13 cellular contexts compared by ENCODE assay signal in genomic region chr5:150502106-150502505, GRCh38. TPM values are rescaled to one million over a fixed set of nuclear protein-coding genes. Genes with fewer than 3 reads are reported as not detected.
DNase-seq lines count a peak whose midpoint lies in the region; FAIRE-seq and TF ChIP-seq lines count a peak whose summit lies in the region.
"Had no signal": no experiment of that assay in that cellular context is flagged by ENCODE, and none has a peak within 500 bp of the region (broad histone marks: within the 10 kb centered on the region; RNA-seq: fewer than 3 reads in every experiment).

No MANE protein-coding gene starts in this region.

- peak; percentile 38 for FAIRE-seq in HTR-8/SVneo (lab: Jason Lieb, UNC)
- FAIRE-seq in keratinocyte (lab: Jason Lieb, UNC), result peak; percentile 17

- no peak for TF ChIP-seq POLR2A in adrenal gland (IDR thresholded peaks at IDR 0.05)

- intact Hi-C loops in MCF 10A (cut with micrococcal nuclease) (no loop called here), adrenal gland (cut with DNase I) (no loop called here)

- peaks cover 2% of the 10 kb centered on the region for H4K20me1 ChIP-seq in keratinocyte (ENCODE audit: control insufficient read depth, extremely low read depth, insufficient read depth, low read length)

- no peaks in the 10 kb centered on the region for H3K27me3 Mint-ChIP-seq in MCF 10A (ENCODE audit: insufficient read depth, unreplicated experiment)
- H3K27me3 Mint-ChIP-seq: activated CD4-positive, alpha-beta memory T cell treated with anti-CD3 and anti-CD28 coated beads, Interleukin-2, amount 10 ng/mL, durations not matched to agents 7 days and 5 days; T-cell had no signal

- no TSS peak for BruUV-seq in MCF 10A (replicated peaks; lab: Mats Ljungman, UMichigan)

- DNase-seq in HTR-8/SVneo (ENCODE audit: insufficient read length, low spot score), result no peak
- no peak for DNase-seq in MCF 10A (ENCODE audit: unreplicated experiment)
- DNase-seq in keratinocyte (ENCODE audit: low read depth, low spot score), result no peak
- no peak for DNase-seq in NCI-H128 (lab: John Stamatoyannopoulos, UW; ENCODE audit: unreplicated experiment)
- no peak for DNase-seq in stimulated activated naive CD4-positive, alpha-beta T cell (lab: John Stamatoyannopoulos, UW)
- no peak for DNase-seq in superior temporal gyrus (ENCODE audit: extremely low spot score)
- DNase-seq in adrenal gland, result no peak
- DNase-seq: activated CD4-positive, alpha-beta memory T cell treated with anti-CD3 and anti-CD28 coated beads, Interleukin-2, amount 10 ng/mL, durations not matched to agents 7 days and 5 days; activated naive CD4-positive, alpha-beta T cell treated with anti-CD3 and anti-CD28 coated beads for 36 hours; NCI-H187; T-cell had no signal

- peaks cover 69% of the 10 kb centered on the region for H3K4me1 Mint-ChIP-seq in MCF 10A (ENCODE audit: insufficient read depth, unreplicated experiment)
- H3K4me1 Mint-ChIP-seq: activated CD4-positive, alpha-beta memory T cell treated with anti-CD3 and anti-CD28 coated beads, Interleukin-2, amount 10 ng/mL, durations not matched to agents 7 days and 5 days; T-cell had no signal

- no peak for TF ChIP-seq CTCF in MCF 10A (IDR thresholded peaks at IDR 0.05; ENCODE audit: unreplicated experiment)
- no peak for TF ChIP-seq CTCF in keratinocyte (optimal IDR thresholded peaks at IDR 0.05 in 1 of 3, IDR thresholded peaks at IDR 0.05 in 1 of 3, conservative IDR thresholded peaks at IDR 0.05 in 1 of 3; ENCODE audit: extremely low read depth in 1 of 3, insufficient read depth in 2 of 3, low read length in 3 of 3)
- no peak for TF ChIP-seq CTCF in adrenal gland (IDR thresholded peaks at IDR 0.05)

- no peaks in the 10 kb centered on the region for H3K27me3 ChIP-seq in keratinocyte (ENCODE audit: control insufficient read depth, extremely low read depth, insufficient read depth, low read length)
- H3K27me3 ChIP-seq in subcutaneous abdominal adipose tissue (ENCODE audit: control insufficient read depth in 5 of 5, insufficient read depth in 4 of 5, low read length in 5 of 5), result no peaks in the 10 kb centered on the region
- no peaks in the 10 kb centered on the region for H3K27me3 ChIP-seq in adrenal gland
- H3K27me3 ChIP-seq: hepatocyte had no signal

- H3K36me3 ChIP-seq in keratinocyte (ENCODE audit: control insufficient read depth in 2 of 2, extremely low read depth in 1 of 2, insufficient read depth in 2 of 2, low read length in 2 of 2), result peaks cover 1 to 4% of the 10 kb centered on the region in 2 experiments
- peaks cover 0 to 5% (median 0%) of the 10 kb centered on the region in 5 donors for H3K36me3 ChIP-seq in subcutaneous abdominal adipose tissue (ENCODE audit: control insufficient read depth in 5 of 5, insufficient read depth in 5 of 5, low read length in 5 of 5)
- H3K36me3 ChIP-seq in adrenal gland (replicated peaks in 1 of 2), result no peaks in the 10 kb centered on the region

- POLR2A ChIA-PET in MCF 10A (lab: Yijun Ruan, JAX), result interaction anchor here (0.6 to 2.2 kb wide), 2 partner anchors 10 to 30 kb away, joined by 3 to 9 read pairs; no protein-coding TSS in a partner anchor

- no peak overlapping the region for H3K27ac ChIP-seq in keratinocyte (ENCODE audit: control insufficient read depth, insufficient read depth, low read length)
- peak overlapping the region; percentile 91 for H3K27ac ChIP-seq in subcutaneous abdominal adipose tissue (ENCODE audit: low read depth, low read length)
- peak overlapping the region in 2 of 5 donors; percentile 79 to 85 for H3K27ac ChIP-seq in adrenal gland
- H3K27ac ChIP-seq: hepatocyte had no signal

- H3K9me1 ChIP-seq in keratinocyte (ENCODE audit: control insufficient read depth, extremely low read depth, insufficient read depth, low read length), result peaks cover 20% of the 10 kb centered on the region

- no peak overlapping the region for H2AFZ ChIP-seq in keratinocyte (ENCODE audit: control insufficient read depth, low read length)
- H2AFZ ChIP-seq: hepatocyte had no signal

- peaks cover 29% of the 10 kb centered on the region for H3K36me3 Mint-ChIP-seq in MCF 10A (ENCODE audit: insufficient read depth, unreplicated experiment)
- H3K36me3 Mint-ChIP-seq: T-cell had no signal

- H3K9me3 ChIP-seq in keratinocyte (ENCODE audit: control insufficient read depth, low read depth, low read length) (no peaks in the 10 kb centered on the region), subcutaneous abdominal adipose tissue (ENCODE audit: control insufficient read depth in 5 of 5, low read length in 5 of 5) (no peaks in the 10 kb centered on the region), adrenal gland (replicated peaks in 1 of 3) (no peaks in the 10 kb centered on the region)

- CTCF ChIA-PET in MCF 10A (lab: Yijun Ruan, JAX), result interaction anchor here (0.6 to 1.9 kb wide), 10 partner anchors 9 to 52 kb away, joined by 3 to 6 read pairs (median 4); no protein-coding TSS in a partner anchor

- peak overlapping the region; percentile 53 for H3K27ac Mint-ChIP-seq in MCF 10A (ENCODE audit: low read depth, unreplicated experiment)
- H3K27ac Mint-ChIP-seq: activated CD4-positive, alpha-beta memory T cell treated with anti-CD3 and anti-CD28 coated beads, Interleukin-2, amount 10 ng/mL, durations not matched to agents 7 days and 5 days; activated naive CD4-positive, alpha-beta T cell treated with anti-CD3 and anti-CD28 coated beads for 36 hours; T-cell had no signal

- peaks cover 74% of the 10 kb centered on the region for H3K4me1 ChIP-seq in keratinocyte (ENCODE audit: control insufficient read depth, extremely low read depth, insufficient read depth, low read length)
- H3K4me1 ChIP-seq in subcutaneous abdominal adipose tissue (ENCODE audit: control insufficient read depth in 5 of 5, insufficient read depth in 5 of 5, low read length in 5 of 5), result peaks cover 36 to 100% (median 98%) of the 10 kb centered on the region in 5 donors
- peaks cover 57 to 100% of the 10 kb centered on the region in 2 donors for H3K4me1 ChIP-seq in adrenal gland (replicated peaks in 1 of 2)

- H3K4me3 ChIP-seq in keratinocyte (ENCODE audit: control insufficient read depth in 2 of 3, extremely low read depth in 1 of 3, insufficient read depth in 2 of 3, low read depth in 1 of 3, low read length in 3 of 3) (no peak overlapping the region), subcutaneous abdominal adipose tissue (ENCODE audit: low read depth in 1 of 5, low read length in 5 of 5) (no peak overlapping the region), adrenal gland (no peak overlapping the region)
- H3K4me3 ChIP-seq: hepatocyte had no signal

- H3K79me2 ChIP-seq in keratinocyte (ENCODE audit: control insufficient read depth, insufficient read depth, low read length), result peaks cover 96% of the 10 kb centered on the region

- peak overlapping the region; percentile 7 for H3K4me2 ChIP-seq in keratinocyte (ENCODE audit: control insufficient read depth, extremely low read depth, insufficient read depth, low read depth, low read length)
- H3K4me2 ChIP-seq: hepatocyte had no signal

- H3K9me3 Mint-ChIP-seq in MCF 10A (ENCODE audit: unreplicated experiment), result no peaks in the 10 kb centered on the region
- H3K9me3 Mint-ChIP-seq: activated CD4-positive, alpha-beta memory T cell treated with anti-CD3 and anti-CD28 coated beads, Interleukin-2, amount 10 ng/mL, durations not matched to agents 7 days and 5 days; activated naive CD4-positive, alpha-beta T cell treated with anti-CD3 and anti-CD28 coated beads for 36 hours; T-cell had no signal

- 74 to 80% (median 77%) methylated on average over 8 of the region's 8 CpGs for WGBS in adrenal gland, 4 donors

- dilution Hi-C loops in keratinocyte (cut with MboI; ENCODE audit: extremely low pct_ligation_motif_present, low sequenced_read_pairs), result no loop called here

- H3K9ac ChIP-seq in keratinocyte (ENCODE audit: control insufficient read depth, extremely low read depth, insufficient read depth, low read length) (no peak overlapping the region), subcutaneous abdominal adipose tissue (ENCODE audit: low read length in 5 of 5) (no peak overlapping the region)

- H3K4me3 Mint-ChIP-seq in MCF 10A (ENCODE audit: unreplicated experiment), result no peak overlapping the region
- H3K4me3 Mint-ChIP-seq: activated CD4-positive, alpha-beta memory T cell treated with anti-CD3 and anti-CD28 coated beads, Interleukin-2, amount 10 ng/mL, durations not matched to agents 7 days and 5 days; activated naive CD4-positive, alpha-beta T cell treated with anti-CD3 and anti-CD28 coated beads for 36 hours; T-cell had no signal

RNA-seq across cellular contexts. Expression of gene NDST1, which starts 5.8 kb away (rescaled TPM):
- total RNA-seq in MCF 10A (2022), result 68.9 and 79.3 TPM in 2 replicates
- 24.9 to 43.5 TPM (median 36.2 TPM) in 3 replicates for polyA plus RNA-seq in keratinocyte
- 8.3 TPM for polyA plus RNA-seq in keratinocyte (2011; ENCODE audit: low read depth)
- 31.9 and 37.2 TPM in 2 replicates for polyA plus RNA-seq in keratinocyte (2011; cell fraction: cytosol; rRNA removed)
- polyA plus RNA-seq in keratinocyte (2011; cell fraction: nucleus; rRNA removed), result 106 and 123 TPM in 2 replicates
- 21.8 and 60.7 TPM in 2 replicates for polyA plus RNA-seq in keratinocyte (2012; ENCODE audit: low replicate concordance)
- 60.2 to 180 TPM (median 69.9 TPM) in 3 replicates for polyA minus RNA-seq in keratinocyte
- 62.7 TPM for polyA minus RNA-seq in keratinocyte (2011; cell fraction: cytosol; rRNA and poly(A)+ RNA removed)
- polyA minus RNA-seq in keratinocyte (2011; cell fraction: nucleus; rRNA and poly(A)+ RNA removed), result 122 and 151 TPM in 2 replicates
- total RNA-seq in adrenal gland, result 100 to 1,000 TPM in 6 of 8 donors, 10 to 100 TPM in 2; 80.7 to 154 (median 106) TPM
- polyA plus RNA-seq in adrenal gland, result 10 to 100 TPM in 2 of 3 donors, 1 to 10 TPM in 1; 9.6 to 37.5 (median 21.1) TPM

RNA-seq across cellular contexts. Expression of gene RPS14, which starts 52.6 kb away (rescaled TPM):
- total RNA-seq in MCF 10A (2022), result 5,481 and 5,921 TPM in 2 replicates
- 3,540 to 4,624 TPM (median 3,588 TPM) in 3 replicates for polyA plus RNA-seq in keratinocyte
- 630 TPM for polyA plus RNA-seq in keratinocyte (2011; ENCODE audit: low read depth)
- polyA plus RNA-seq in keratinocyte (2011; cell fraction: cytosol; rRNA removed), result 6,466 and 6,976 TPM in 2 replicates
- 1,255 and 1,377 TPM in 2 replicates for polyA plus RNA-seq in keratinocyte (2011; cell fraction: nucleus; rRNA removed)
- 2,935 and 4,321 TPM in 2 replicates for polyA plus RNA-seq in keratinocyte (2012; ENCODE audit: low replicate concordance)
- 778 to 1,315 TPM (median 1,196 TPM) in 3 replicates for polyA minus RNA-seq in keratinocyte
- 781 TPM for polyA minus RNA-seq in keratinocyte (2011; cell fraction: cytosol; rRNA and poly(A)+ RNA removed)
- 129 and 187 TPM in 2 replicates for polyA minus RNA-seq in keratinocyte (2011; cell fraction: nucleus; rRNA and poly(A)+ RNA removed)
- 1,000 to 10,000 TPM; 1,380 to 3,506 (median 1,891) TPM for total RNA-seq in adrenal gland
- 1,000 to 10,000 TPM; 1,067 to 2,924 (median 1,712) TPM for polyA plus RNA-seq in adrenal gland
